In genomic region chr12:124633269-124633953, GRCh38 we compare ENCODE assay signal across 10 cellular contexts.
DNase-seq lines count a peak whose midpoint lies in the region; ATAC-seq and TF ChIP-seq lines count a peak whose summit lies in the region.
"Had no signal": no experiment of that assay in that cellular context is flagged by ENCODE, and none has a peak within 500 bp of the region (broad histone marks: within the 10 kb centered on the region; RNA-seq: fewer than 3 reads in every experiment).

No MANE protein-coding gene starts in this region.

- H4K20me1 ChIP-seq in IMR-90 (ENCODE audit: insufficient read depth, low read length): no peaks in the 10 kb centered on the region

- no TSS peak for BruUV-seq in IMR-90 (replicated peaks; lab: Mats Ljungman, UMichigan)

- H3K27ac ChIP-seq in IMR-90 (ENCODE audit: insufficient read depth, low read length): peak overlapping the region; percentile 74; the same call in 1 of the 2 replicates
- peak overlapping the region; percentile 70 for H3K27ac ChIP-seq in SK-N-MC
- H3K27ac ChIP-seq in transverse colon: peak overlapping the region in 1 of 4 donors; percentile 47
- H3K27ac ChIP-seq in tibial artery: no peak overlapping the region
- no peak overlapping the region for H3K27ac ChIP-seq in ovary

- H2BK20ac ChIP-seq in IMR-90 (ENCODE audit: low read depth, low read length): peak overlapping the region; percentile 61

- H3K79me1 ChIP-seq in IMR-90 (ENCODE audit: low read depth in 1 of 2, low read length in 2 of 2): no peaks in the 10 kb centered on the region

- H3K4me1 ChIP-seq in IMR-90 (ENCODE audit: control insufficient read depth, insufficient read depth, low read length) (peaks cover 17% of the 10 kb centered on the region), transverse colon (peaks cover 4 to 36% (median 6%) of the 10 kb centered on the region in 4 donors), tibial artery (peaks cover 0 to 15% (median 8%) of the 10 kb centered on the region in 4 donors), ovary (ENCODE audit: insufficient read depth) (peaks cover 12% of the 10 kb centered on the region)

- DNase-seq in IMR-90: peak; percentile 73
- DNase-seq in SK-N-MC (ENCODE audit: low read depth, low spot score): no peak
- peak; percentile 56 for DNase-seq in fibroblast of the aortic adventitia (ENCODE audit: low read depth)
- DNase-seq in transverse colon: peak; percentile 42
- DNase-seq in NCI-H2196 treated with DMSO at 0.1 percent for 48 hours (lab: John Stamatoyannopoulos, UW; ENCODE audit: unreplicated experiment): no peak
- no peak for DNase-seq in tibial artery
- DNase-seq in ovary: no peak
- DNase-seq: DND-41, NCI-H187 treated with DMSO at 0.1 percent for 48 hours had no signal

- H3K36me3 ChIP-seq in IMR-90 (ENCODE audit: control insufficient read depth, insufficient read depth, low read length) (no peaks in the 10 kb centered on the region), SK-N-MC (ENCODE audit: insufficient read depth, low read length) (no peaks in the 10 kb centered on the region), transverse colon (no peaks in the 10 kb centered on the region), tibial artery (no peaks in the 10 kb centered on the region), ovary (no peaks in the 10 kb centered on the region)

- H3K9ac ChIP-seq in IMR-90 (ENCODE audit: low read depth, low read length) (no peak overlapping the region), SK-N-MC (ENCODE audit: insufficient read length) (no peak overlapping the region)

- in situ Hi-C loops in IMR-90 (cut with MboI; ENCODE audit: low sequenced_read_pairs) (no loop called here), transverse colon (cut with MboI; ENCODE audit: low pct_ligation_motif_present in 1 of 4, low pct_unique_long_range_greater_than_20kb in 1 of 4, low sequenced_read_pairs in 3 of 4) (no loop called here)

- peak overlapping the region; percentile 84 for H2AK9ac ChIP-seq in IMR-90 (replicated peaks; ENCODE audit: low read depth, low read length, poor library complexity)

- no peak overlapping the region for H3K4me3 ChIP-seq in IMR-90 (ENCODE audit: insufficient read depth, low read depth, low read length)
- H3K4me3 ChIP-seq in SK-N-MC: no peak overlapping the region
- H3K4me3 ChIP-seq in fibroblast of the aortic adventitia (ENCODE audit: low read depth, low read length): no peak overlapping the region
- no peak overlapping the region for H3K4me3 ChIP-seq in transverse colon
- H3K4me3 ChIP-seq in tibial artery: no peak overlapping the region
- no peak overlapping the region for H3K4me3 ChIP-seq in ovary

- H4K8ac ChIP-seq in IMR-90 (ENCODE audit: low read depth in 2 of 2, low read length in 2 of 2): peak overlapping the region in 1 of 2 experiments; percentile 61; a peak in 2 of 4 replicates

- H2BK120ac ChIP-seq in IMR-90 (ENCODE audit: low read depth, low read length): peak overlapping the region; percentile 87

- H2BK5ac ChIP-seq in IMR-90 (ENCODE audit: low read depth, low read length, poor library complexity, severe bottlenecking): no peak overlapping the region

- peak overlapping the region; percentile 64; the same call in 1 of the 2 replicates for H4K5ac ChIP-seq in IMR-90 (ENCODE audit: low read depth, low read length)

- TF ChIP-seq POLR2A in IMR-90 (IDR thresholded peaks at IDR 0.05; ENCODE audit: low read depth, low read length): no peak
- no peak for TF ChIP-seq POLR2A in transverse colon (IDR thresholded peaks at IDR 0.05)
- no peak for TF ChIP-seq POLR2A in ovary (IDR thresholded peaks at IDR 0.05)

- TF ChIP-seq EP300 in transverse colon (IDR thresholded peaks at IDR 0.05; ENCODE audit: low read depth): no peak
- no peak for TF ChIP-seq EP300 in ovary (IDR thresholded peaks at IDR 0.05)

- peak overlapping the region; percentile 71 for H3K4ac ChIP-seq in IMR-90 (ENCODE audit: low read depth, low read length)

- no peaks in the 10 kb centered on the region for H3K27me3 ChIP-seq in IMR-90 (ENCODE audit: control insufficient read depth, insufficient read depth, low read length)
- H3K27me3 ChIP-seq in transverse colon: no peaks in the 10 kb centered on the region
- no peaks in the 10 kb centered on the region for H3K27me3 ChIP-seq in tibial artery
- no peaks in the 10 kb centered on the region for H3K27me3 ChIP-seq in ovary

- H3K4me2 ChIP-seq in IMR-90 (ENCODE audit: low read depth, low read length): peak overlapping the region; percentile 27

- H2BK15ac ChIP-seq in IMR-90 (ENCODE audit: low read depth, low read length): peak overlapping the region; percentile 12; the same call in 1 of the 3 replicates

- no CpG with 5 or more reads among the region's 9 CpGs for WGBS in IMR-90 (ENCODE audit: extremely low coverage in 2 of 2, insufficient read length in 1 of 2), 2 experiments
- 38 to 55% methylated on average over 1 to 9 of the region's 9 CpGs for WGBS in transverse colon (ENCODE audit: low coverage in 1 of 2), 2 donors
- 61 to 68% (median 67%) methylated on average over 9 of the region's 9 CpGs for WGBS in ovary, 3 donors

- POLR2A ChIA-PET in IMR-90 (lab: Charles Lee; ENCODE audit: unreplicated experiment): interaction anchor here (0.6 kb wide), 1 partner anchor 941 kb away, joined by 4 read pairs; no protein-coding TSS in a partner anchor

- H2AFZ ChIP-seq in IMR-90 (replicated peaks; ENCODE audit: low read length, poor library complexity): peak overlapping the region; percentile 80

- H3K9me3 ChIP-seq in IMR-90 (ENCODE audit: control insufficient read depth, insufficient read depth, low read length): peaks cover 3% of the 10 kb centered on the region; the same call in 1 of the 2 replicates
- no peaks in the 10 kb centered on the region; the same call in 1 of the 2 replicates for H3K9me3 ChIP-seq in SK-N-MC (ENCODE audit: low read depth, low read length)
- no peaks in the 10 kb centered on the region for H3K9me3 ChIP-seq in transverse colon
- H3K9me3 ChIP-seq in tibial artery: no peaks in the 10 kb centered on the region
- H3K9me3 ChIP-seq in ovary: no peaks in the 10 kb centered on the region

- peak overlapping the region; percentile 65; the same call in 1 of the 2 replicates for H3K23ac ChIP-seq in IMR-90 (ENCODE audit: low read depth, low read length)

- dilution Hi-C loops in IMR-90 (cut with HindIII; ENCODE audit: low sequenced_read_pairs, unreplicated experiment): no loop called here

- H4K91ac ChIP-seq in IMR-90 (ENCODE audit: insufficient read depth, low read depth, low read length): peak overlapping the region; percentile 87

- intact Hi-C loops in IMR-90 (cut with micrococcal nuclease) (loop anchor here (1.0 kb wide), 1 partner anchor 31 kb away; no protein-coding TSS in a partner anchor), transverse colon (cut with DNase I; ENCODE audit: low total_unique reads) (no loop called here), tibial artery (cut with DNase I; ENCODE audit: low total_unique reads) (no loop called here), ovary (cut with DNase I) (no loop called here)

- H3K9me1 ChIP-seq in IMR-90 (ENCODE audit: insufficient read depth, low read length): peaks cover 6% of the 10 kb centered on the region; the same call in 1 of the 2 replicates

- no peak for TF ChIP-seq RAD21 in IMR-90 (IDR thresholded peaks at IDR 0.05; ENCODE audit: low read length)

- H3K18ac ChIP-seq in IMR-90 (ENCODE audit: low read depth, low read length): peak overlapping the region; percentile 85

- peak overlapping the region; percentile 85 for H3K14ac ChIP-seq in IMR-90 (replicated peaks; ENCODE audit: low read depth, low read length)

- CTCF ChIA-PET in IMR-90 (lab: Yijun Ruan, JAX): no interaction called here

- TF ChIP-seq CTCF in IMR-90 (conservative IDR thresholded peaks at IDR 0.05; ENCODE audit: low read depth, low read length): no peak
- no peak for TF ChIP-seq CTCF in fibroblast of the aortic adventitia (IDR thresholded peaks at IDR 0.05; ENCODE audit: insufficient read depth, low read length)
- TF ChIP-seq CTCF in transverse colon (IDR thresholded peaks at IDR 0.05): no peak
- no peak for TF ChIP-seq CTCF in tibial artery (IDR thresholded peaks at IDR 0.05)
- TF ChIP-seq CTCF in ovary (IDR thresholded peaks at IDR 0.05): no peak

- peak overlapping the region; percentile 35; the same call in 1 of the 2 replicates for H2AK5ac ChIP-seq in IMR-90 (ENCODE audit: low read depth, low read length)

- peak; percentile 69 for ATAC-seq in IMR-90 (ENCODE audit: low read depth)
- ATAC-seq: stimulated activated effector memory CD8-positive, alpha-beta T cell treated with anti-CD3 and anti-CD28 coated beads, Interleukin-12 subunit alpha, Interleukin-12 subunit beta, amount 100 ng/mL, for 72 hours had no signal

- H3K56ac ChIP-seq in IMR-90 (ENCODE audit: extremely low read depth, insufficient read depth, low read length): peak overlapping the region; percentile 29; the same call in 1 of the 2 replicates

TF ChIP-seq in IMR-90, 13 proteins besides CTCF, POLR2A, EP300 and RAD21:
- peak; percentile 35; the same call in 1 of the 2 replicates for TF ChIP-seq FOS (IDR thresholded peaks at IDR 0.05; ENCODE audit: low read depth, low read length)
- TF ChIP-seq, protein P1, sequence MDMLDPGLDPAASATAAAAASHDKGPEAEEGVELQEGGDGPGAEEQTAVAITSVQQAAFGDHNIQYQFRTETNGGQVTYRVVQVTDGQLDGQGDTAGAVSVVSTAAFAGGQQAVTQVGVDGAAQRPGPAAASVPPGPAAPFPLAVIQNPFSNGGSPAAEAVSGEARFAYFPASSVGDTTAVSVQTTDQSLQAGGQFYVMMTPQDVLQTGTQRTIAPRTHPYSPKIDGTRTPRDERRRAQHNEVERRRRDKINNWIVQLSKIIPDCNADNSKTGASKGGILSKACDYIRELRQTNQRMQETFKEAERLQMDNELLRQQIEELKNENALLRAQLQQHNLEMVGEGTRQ (IDR thresholded peaks at IDR 0.05; ENCODE audit: low read depth, low read length): peak; percentile 71
- TF ChIP-seq ELK1 (IDR thresholded peaks at IDR 0.05; ENCODE audit: borderline replicate concordance, low read depth, low read length): no peak
- TF ChIP-seq CEBPB (IDR thresholded peaks at IDR 0.05; ENCODE audit: low read depth, low read length): peak; percentile 85
- peak; percentile 62; the same call in 1 of the 2 replicates for TF ChIP-seq NFE2L2 (IDR thresholded peaks at IDR 0.05; ENCODE audit: low read depth, low read length)
- TF ChIP-seq BHLHE40 (IDR thresholded peaks at IDR 0.05; ENCODE audit: low read depth, low read length): no peak

Comparison
In these comparisons a context has a peak if more than half of its experiments do, and no peak if none do; other contexts are left out.
1. DNase-seq: peak in IMR-90 (single experiment), fibroblast of the aortic adventitia (single experiment) and transverse colon (single experiment); none in SK-N-MC (single experiment), NCI-H2196 treated with DMSO at 0.1 percent for 48 hours (single experiment), tibial artery (0 of 2) and ovary (0 of 5).
2. H3K27ac ChIP-seq: peak in IMR-90 (single experiment) and SK-N-MC (single experiment); none in tibial artery (0 of 2) and ovary (0 of 2).